In the genomic region with DNA sequence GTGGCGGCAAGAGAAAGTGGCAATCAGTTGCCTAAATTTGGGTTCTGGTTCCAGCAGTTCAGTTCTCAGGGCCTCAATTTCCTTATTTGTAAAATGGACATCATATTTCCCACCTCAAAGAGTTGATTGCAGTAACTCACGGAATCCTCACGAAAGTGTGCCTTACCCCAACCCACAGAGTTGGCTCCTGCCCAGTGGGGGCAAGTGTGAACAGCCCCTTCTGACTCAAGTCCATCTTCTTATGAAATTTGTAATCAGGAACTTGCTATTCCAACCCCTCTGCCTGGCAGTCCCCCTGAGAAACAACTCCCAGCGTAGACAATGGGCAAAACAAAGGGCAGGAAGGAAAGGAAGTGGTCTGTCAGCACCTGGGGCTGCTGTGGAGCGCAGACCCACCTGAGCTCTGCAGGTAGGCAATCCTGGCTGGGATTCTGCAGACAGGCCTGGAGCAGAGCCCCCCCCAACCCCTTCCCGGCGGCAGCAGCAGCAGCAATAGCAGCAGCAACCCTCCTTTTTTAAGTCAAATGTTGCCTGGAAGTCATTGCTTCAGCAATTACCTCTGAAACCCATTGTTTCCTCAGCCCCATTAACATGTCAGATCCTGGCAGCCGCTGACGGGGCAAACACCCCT, we compare ENCODE assay signal across 9 cellular contexts.
"Had no signal": no experiment of that assay in that cellular context is flagged by ENCODE, and none has a peak within 500 bp of the region (broad histone marks: within the 10 kb centered on the region; RNA-seq: fewer than 3 reads in every experiment).

No MANE protein-coding gene starts in this region.

- H3K4me3 ChIP-seq: coronary artery, skin epidermis, tibial nerve had no signal

- DNase-seq: activated CD4-positive, alpha-beta memory T cell treated with anti-CD3 and anti-CD28 coated beads, Interleukin-2, amount 10 ng/mL, durations not matched to agents 7 days and 5 days; activated CD8-positive, alpha-beta memory T cell treated with anti-CD3 and anti-CD28 coated beads, Interleukin-2, amount 50 U/mL, for 4 hours; activated T-cell treated with anti-CD3 and anti-CD28 coated beads, Interleukin-2, amount 50 U/mL, for 72 hours; effector memory CD4-positive, alpha-beta T cell; retina; T-helper 9 cell had no signal

- H3K36me3 ChIP-seq: tibial nerve had no signal

- H3K27ac ChIP-seq: coronary artery, skin epidermis, tibial nerve had no signal

- H3K27me3 ChIP-seq: tibial nerve had no signal

- H3K27ac Mint-ChIP-seq: activated CD4-positive, alpha-beta memory T cell treated with anti-CD3 and anti-CD28 coated beads, Interleukin-2, amount 10 ng/mL, durations not matched to agents 7 days and 5 days; activated T-cell treated with anti-CD3 and anti-CD28 coated beads, Interleukin-2, amount 50 U/mL, for 72 hours had no signal

- H3K4me3 Mint-ChIP-seq: activated CD4-positive, alpha-beta memory T cell treated with anti-CD3 and anti-CD28 coated beads, Interleukin-2, amount 10 ng/mL, durations not matched to agents 7 days and 5 days; activated T-cell treated with anti-CD3 and anti-CD28 coated beads, Interleukin-2, amount 50 U/mL, for 72 hours had no signal

- H3K4me1 Mint-ChIP-seq: activated CD4-positive, alpha-beta memory T cell treated with anti-CD3 and anti-CD28 coated beads, Interleukin-2, amount 10 ng/mL, durations not matched to agents 7 days and 5 days had no signal

- H3K9me3 Mint-ChIP-seq: activated CD4-positive, alpha-beta memory T cell treated with anti-CD3 and anti-CD28 coated beads, Interleukin-2, amount 10 ng/mL, durations not matched to agents 7 days and 5 days; activated T-cell treated with anti-CD3 and anti-CD28 coated beads, Interleukin-2, amount 50 U/mL, for 72 hours had no signal

- H3K9me3 ChIP-seq: tibial nerve had no signal
